Comparison of ENCODE assay signal across 8 cellular contexts in the genomic region with DNA sequence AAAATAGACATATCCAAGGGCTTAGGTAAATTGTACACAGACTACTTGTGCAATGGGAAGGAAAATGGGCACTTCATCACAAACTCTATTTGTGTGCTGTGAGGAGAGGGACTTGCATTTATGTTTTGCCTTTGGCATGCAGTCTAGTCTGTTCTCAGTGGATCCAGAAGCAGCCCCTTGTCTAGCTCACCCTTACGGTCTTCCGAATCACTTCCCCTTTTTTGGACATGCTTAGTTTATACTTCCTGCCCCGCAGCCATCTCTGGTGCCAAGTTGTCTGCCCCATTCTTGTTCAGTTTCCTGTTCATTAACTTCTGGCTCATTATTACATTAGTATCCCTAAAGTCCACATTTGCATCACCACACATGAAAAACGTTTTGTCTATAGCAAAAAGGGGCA.
DNase-seq lines count a peak whose midpoint lies in the region; ATAC-seq lines count a peak whose summit lies in the region.

No MANE protein-coding gene starts in this region.

- DNase-seq in ELR (ENCODE audit: low read depth) (peak; percentile 26), SK-N-MC (ENCODE audit: low read depth, low spot score) (peak; percentile 98), substantia nigra (lab: John Stamatoyannopoulos, UW) (no peak), G401 (ENCODE audit: low spot score) (no peak), NCI-H510A treated with DMSO at 0.1 percent for 48 hours (lab: John Stamatoyannopoulos, UW) (no peak)
- DNase-seq in stimulated activated CD4-positive, alpha-beta T cell treated with anti-CD3 and anti-CD28 coated beads, Interleukin-12 subunit alpha, Interleukin-12 subunit beta, amount 100 ng/mL, for 4 hours = no peak

- H3K4me3 ChIP-seq in SK-N-MC = peak overlapping the region; percentile 57

- no peaks in the 10 kb centered on the region for H3K9me3 ChIP-seq in SK-N-MC (ENCODE audit: low read depth, low read length)

- ATAC-seq in GM19438 (IDR thresholded peaks at IDR 0.05; ENCODE audit: low read depth, unreplicated experiment) (peak; percentile 100), HG03135 (IDR thresholded peaks at IDR 0.05; ENCODE audit: unreplicated experiment) (peak; percentile 95)

- in situ Hi-C loops in G401 (cut with HindIII; ENCODE audit: low sequenced_read_pairs) = no loop called here

- H3K9ac ChIP-seq in SK-N-MC (ENCODE audit: insufficient read length) = no peak overlapping the region

- H3K27ac ChIP-seq in SK-N-MC (peak overlapping the region; percentile 86; the same call in 1 of the 2 replicates), substantia nigra (ENCODE audit: low read depth, low read length, poor library complexity, severe bottlenecking) (no peak overlapping the region)

- H3K36me3 ChIP-seq in SK-N-MC (ENCODE audit: insufficient read depth, low read length) = no peaks in the 10 kb centered on the region

Comparison
In these comparisons a context has a peak if more than half of its experiments do, and no peak if none do; other contexts are left out.
1. DNase-seq: peak in ELR (single experiment) and SK-N-MC (single experiment); none in stimulated activated CD4-positive, alpha-beta T cell treated with anti-CD3 and anti-CD28 coated beads, Interleukin-12 subunit alpha, Interleukin-12 subunit beta, amount 100 ng/mL, for 4 hours (single experiment), substantia nigra (0 of 49), G401 (single experiment) and NCI-H510A treated with DMSO at 0.1 percent for 48 hours (single experiment).